Comparison of ENCODE assay signal across 15 cellular contexts in the genomic region with DNA sequence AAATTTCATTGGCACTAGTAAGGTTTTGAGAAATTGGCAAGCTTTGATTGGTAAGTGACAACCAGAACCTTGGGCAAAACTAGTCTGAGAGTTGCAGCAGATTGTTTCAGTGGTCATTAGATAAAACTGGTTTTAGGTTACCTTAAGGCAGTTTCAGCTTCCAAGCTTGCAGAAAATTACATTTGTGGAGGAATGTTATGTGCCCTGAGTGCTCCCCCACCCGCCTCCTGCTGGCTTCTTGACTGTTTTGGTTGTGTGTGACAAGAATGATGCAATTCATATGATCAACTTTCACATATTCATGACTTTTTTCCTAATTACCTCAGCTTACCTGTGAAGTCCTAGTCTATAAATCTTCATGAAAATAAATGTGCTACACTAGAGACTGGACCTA.
A peak's percentile ranks its signal among the peaks of the same experiment; 100 is the strongest.
DNase-seq lines count a peak whose midpoint lies in the region; ATAC-seq and TF ChIP-seq lines count a peak whose summit lies in the region.
"Had no signal": no experiment of that assay in that cellular context is flagged by ENCODE, and none has a peak within 500 bp of the region (broad histone marks: within the 10 kb centered on the region; RNA-seq: fewer than 3 reads in every experiment).

No MANE protein-coding gene starts in this region.

- H3K27me3 Mint-ChIP-seq in HFFc6 (ENCODE audit: insufficient read depth) (no peaks in the 10 kb centered on the region), CD14-positive monocyte (ENCODE audit: low read depth in 3 of 3) (no peaks in the 10 kb centered on the region)
- H3K27me3 Mint-ChIP-seq: activated naive CD4-positive, alpha-beta T cell treated with anti-CD3 and anti-CD28 coated beads, Interleukin-2, amount 50 U/mL, for 24 hours had no signal

- H3K4me2 ChIP-seq in Karpas-422 (ENCODE audit: low read depth, low read length, poor library complexity, severe bottlenecking): no peak overlapping the region

- H3K4me3 Mint-ChIP-seq in HFFc6 (no peak overlapping the region), CD14-positive monocyte (no peak overlapping the region)
- H3K4me3 Mint-ChIP-seq: activated naive CD4-positive, alpha-beta T cell treated with anti-CD3 and anti-CD28 coated beads, Interleukin-2, amount 50 U/mL, for 24 hours had no signal

- H4K20me1 ChIP-seq in Karpas-422 (ENCODE audit: insufficient read depth, low read depth, low read length): no peaks in the 10 kb centered on the region

- TF ChIP-seq CTCF in HFFc6 (IDR thresholded peaks at IDR 0.05): no peak
- TF ChIP-seq CTCF in CD14-positive monocyte (IDR thresholded peaks at IDR 0.05): no peak

- H3K27ac ChIP-seq in Karpas-422 (ENCODE audit: low read length): no peak overlapping the region
- H3K27ac ChIP-seq: 22Rv1 had no signal

- no peaks in the 10 kb centered on the region; the same call in 1 of the 2 replicates for H3K9me2 ChIP-seq in Karpas-422 (replicated peaks; ENCODE audit: insufficient read depth, low read length)

- DNase-seq in DMS 273 (lab: John Stamatoyannopoulos, UW; ENCODE audit: unreplicated experiment) (peak; percentile 5), DMS 273 treated with DMSO at 0.1 percent for 48 hours (lab: John Stamatoyannopoulos, UW) (no peak), NCI-H1048 (lab: John Stamatoyannopoulos, UW) (no peak), Karpas-422 (no peak), HFFc6 (no peak), CD14-positive monocyte (ENCODE audit: low spot score) (no peak)
- DNase-seq: cortex of kidney, kidney glomerular epithelial cell, NCI-H1436 treated with DMSO at 0.1 percent for 48 hours, NCI-H774 had no signal

- H3K4me3 ChIP-seq in Karpas-422 (ENCODE audit: low read length): no peak overlapping the region

- H3K4me1 ChIP-seq in Karpas-422 (ENCODE audit: low read length): no peaks in the 10 kb centered on the region

- H3K27ac Mint-ChIP-seq in HFFc6 (no peak overlapping the region), CD14-positive monocyte (no peak overlapping the region)
- H3K27ac Mint-ChIP-seq: activated naive CD4-positive, alpha-beta T cell treated with anti-CD3 and anti-CD28 coated beads, Interleukin-2, amount 50 U/mL, for 24 hours; nephron had no signal

- H3K36me3 ChIP-seq in Karpas-422 (ENCODE audit: insufficient read depth, low read length): no peaks in the 10 kb centered on the region

- H2AFZ ChIP-seq in Karpas-422 (ENCODE audit: low read length): no peak overlapping the region

- no peaks in the 10 kb centered on the region for H3K36me3 Mint-ChIP-seq in HFFc6 (ENCODE audit: low read depth)
- no peaks in the 10 kb centered on the region for H3K36me3 Mint-ChIP-seq in CD14-positive monocyte
- H3K36me3 Mint-ChIP-seq: activated naive CD4-positive, alpha-beta T cell treated with anti-CD3 and anti-CD28 coated beads, Interleukin-2, amount 50 U/mL, for 24 hours had no signal

- no peaks in the 10 kb centered on the region for H3K27me3 ChIP-seq in Karpas-422 (ENCODE audit: low read length)

- no peak overlapping the region for H3K9ac ChIP-seq in Karpas-422 (ENCODE audit: low read length)

- intact Hi-C loops in CD14-positive monocyte (cut with micrococcal nuclease): no loop called here

- H3K9me3 Mint-ChIP-seq in HFFc6: peaks cover 37% of the 10 kb centered on the region
- H3K9me3 Mint-ChIP-seq in CD14-positive monocyte: peaks cover 0 to 8% (median 3%) of the 10 kb centered on the region in 7 donors
- H3K9me3 Mint-ChIP-seq: activated naive CD4-positive, alpha-beta T cell treated with anti-CD3 and anti-CD28 coated beads, Interleukin-2, amount 50 U/mL, for 24 hours; nephron had no signal

- H3K4me1 Mint-ChIP-seq in HFFc6 (ENCODE audit: low read depth) (no peaks in the 10 kb centered on the region), CD14-positive monocyte (no peaks in the 10 kb centered on the region)
- H3K4me1 Mint-ChIP-seq: activated naive CD4-positive, alpha-beta T cell treated with anti-CD3 and anti-CD28 coated beads, Interleukin-2, amount 50 U/mL, for 24 hours had no signal

- H3K9me3 ChIP-seq in Karpas-422 (ENCODE audit: low read length): no peaks in the 10 kb centered on the region

- ATAC-seq in HG02678 (IDR thresholded peaks at IDR 0.05; ENCODE audit: unreplicated experiment): peak; percentile 19
- ATAC-seq in HG03469 (IDR thresholded peaks at IDR 0.05; ENCODE audit: unreplicated experiment): peak; percentile 11

- H3K79me2 ChIP-seq in Karpas-422 (ENCODE audit: low read length): no peaks in the 10 kb centered on the region
